1 cellular context compared by ENCODE assay signal in genomic region chr7:99504603-99505323, GRCh38.
TF ChIP-seq lines count a peak whose summit lies in the region.

ZKSCAN5 (plus strand) TSS chr7:99504662; CDS start chr7:99506045, 1,383 bp downstream.

TF ChIP-seq in HepG2, 621 proteins besides CTCF, POLR2A, EP300 and RAD21 (continued from another document and continues in another):
- TF ChIP-seq BATF2 (CRISPR knock-in tag; IDR thresholded peaks at IDR 0.05) (no peak), ZBTB25 (CRISPR knock-in tag; IDR thresholded peaks at IDR 0.05) (no peak), KLF15 (CRISPR knock-in tag; IDR thresholded peaks at IDR 0.05; ENCODE audit: borderline replicate concordance) (no peak), ZNF773 (CRISPR knock-in tag; IDR thresholded peaks at IDR 0.05; ENCODE audit: borderline replicate concordance) (no peak), PBX2 (CRISPR knock-in tag; IDR thresholded peaks at IDR 0.05) (no peak), ZBTB26 (CRISPR knock-in tag; IDR thresholded peaks at IDR 0.05; ENCODE audit: borderline replicate concordance) (no peak), HOXA7 (CRISPR knock-in tag; IDR thresholded peaks at IDR 0.05) (no peak), ZNF816 (CRISPR knock-in tag; IDR thresholded peaks at IDR 0.05; ENCODE audit: borderline replicate concordance) (no peak; the same call in none of the 2 replicates), CREB1 (IDR thresholded peaks at IDR 0.05) (peak; percentile 85), CREB1 (CRISPR knock-in tag; IDR thresholded peaks at IDR 0.05) (peak; percentile 91), RELA (CRISPR knock-in tag; IDR thresholded peaks at IDR 0.05) (no peak), ZBTB39 (CRISPR knock-in tag; IDR thresholded peaks at IDR 0.05) (no peak), KLF9 (CRISPR knock-in tag; IDR thresholded peaks at IDR 0.05; ENCODE audit: low read depth) (no peak), MBNL3 (CRISPR knock-in tag; conservative IDR thresholded peaks at IDR 0.05) (no peak), GRHL1 (CRISPR knock-in tag; conservative IDR thresholded peaks at IDR 0.05) (no peak), TCF12 (IDR thresholded peaks at IDR 0.05) (no peak), TCF12 (CRISPR knock-in tag; IDR thresholded peaks at IDR 0.05) (no peak; the same call in 1 of the 2 replicates), EZH2 (conservative IDR thresholded peaks at IDR 0.05; ENCODE audit: low read depth, low read length) (no peak), ZBTB14 (CRISPR knock-in tag; IDR thresholded peaks at IDR 0.05) (no peak), ZMAT3 (CRISPR knock-in tag; conservative IDR thresholded peaks at IDR 0.05) (no peak), ZNF652 (CRISPR knock-in tag; IDR thresholded peaks at IDR 0.05; ENCODE audit: borderline replicate concordance, low read depth) (peak; percentile 57; the same call in 1 of the 2 replicates), HDAC2 (CRISPR knock-in tag; IDR thresholded peaks at IDR 0.05) (no peak), ZFP62 (CRISPR knock-in tag; IDR thresholded peaks at IDR 0.05) (no peak), ZNF572 (CRISPR knock-in tag; IDR thresholded peaks at IDR 0.05) (peak; percentile 69; the same call in 1 of the 2 replicates), ZNF512B (CRISPR knock-in tag; IDR thresholded peaks at IDR 0.05; ENCODE audit: borderline replicate concordance) (no peak), SRY (CRISPR knock-in tag; IDR thresholded peaks at IDR 0.05) (no peak), ZNF451 (CRISPR knock-in tag; IDR thresholded peaks at IDR 0.05) (no peak), ZNF329 (CRISPR knock-in tag; IDR thresholded peaks at IDR 0.05; ENCODE audit: low read depth) (no peak; the same call in 1 of the 2 replicates), ZNF296 (CRISPR knock-in tag; conservative IDR thresholded peaks at IDR 0.05) (no peak), ATF2 (CRISPR knock-in tag; IDR thresholded peaks at IDR 0.05) (no peak), TMF1 (CRISPR knock-in tag; IDR thresholded peaks at IDR 0.05; ENCODE audit: low read depth) (no peak), ZNF724P (CRISPR knock-in tag; IDR thresholded peaks at IDR 0.05; ENCODE audit: borderline replicate concordance) (no peak), GATA4 (IDR thresholded peaks at IDR 0.05; ENCODE audit: borderline replicate concordance, low read depth) (peak; percentile 34; the same call in 1 of the 2 replicates), ZNF557 (CRISPR knock-in tag; IDR thresholded peaks at IDR 0.05) (no peak), E2F1 (CRISPR knock-in tag; IDR thresholded peaks at IDR 0.05) (no peak), ZNF224 (CRISPR knock-in tag; IDR thresholded peaks at IDR 0.05) (no peak), SKIL (CRISPR knock-in tag; IDR thresholded peaks at IDR 0.05; ENCODE audit: borderline replicate concordance) (no peak), ZNF737 (CRISPR knock-in tag; IDR thresholded peaks at IDR 0.05; ENCODE audit: borderline replicate concordance) (no peak), GLMP (CRISPR knock-in tag; IDR thresholded peaks at IDR 0.05; ENCODE audit: borderline replicate concordance) (no peak), FOXO4 (CRISPR knock-in tag; conservative IDR thresholded peaks at IDR 0.05) (no peak)
